25 cellular contexts compared by ENCODE assay signal in the genomic region with DNA sequence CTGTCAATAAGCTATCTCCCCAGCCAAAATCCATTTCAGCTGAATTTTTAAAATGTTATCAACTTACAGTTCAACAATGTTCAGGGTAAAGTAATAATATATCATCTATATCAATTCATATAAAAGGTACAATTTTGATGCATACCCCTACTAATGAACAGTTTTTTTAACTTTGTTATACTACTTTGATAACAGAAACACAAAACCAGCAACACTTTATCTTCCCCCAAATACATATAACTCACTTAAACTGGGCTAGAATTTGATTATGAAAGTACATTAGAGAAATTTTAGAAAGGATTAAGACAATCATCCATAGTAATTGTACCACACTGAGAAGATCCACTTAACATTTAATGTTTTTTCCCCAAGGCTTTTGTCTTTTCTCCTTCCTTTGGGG.
"Had no signal": no experiment of that assay in that cellular context is flagged by ENCODE, and none has a peak within 500 bp of the region (broad histone marks: within the 10 kb centered on the region; RNA-seq: fewer than 3 reads in every experiment).

No MANE protein-coding gene starts in this region.

- H3K36me3 ChIP-seq: esophagus muscularis mucosa, gastrocnemius medialis had no signal

- H3K27ac Mint-ChIP-seq: activated CD4-positive, alpha-beta memory T cell treated with anti-CD3 and anti-CD28 coated beads, Interleukin-2, amount 10 ng/mL, durations not matched to agents 7 days and 5 days; activated CD4-positive, alpha-beta T cell treated with anti-CD3 and anti-CD28 coated beads for 36 hours; activated CD4-positive, alpha-beta T cell treated with anti-CD3 and anti-CD28 coated beads, Interleukin-2, amount 10 ng/mL, durations not matched to agents 24 days and 14 days; activated naive CD4-positive, alpha-beta T cell treated with anti-CD3 and anti-CD28 coated beads, Interleukin-2, amount 10 ng/mL, durations not matched to agents 7 days and 5 days; activated naive CD4-positive, alpha-beta T cell treated with anti-CD3 and anti-CD28 coated beads, Interleukin-2, amount 50 U/mL, for 72 hours; activated naive CD8-positive, alpha-beta T cell treated with anti-CD3 and anti-CD28 coated beads, Interleukin-2, amount 10 ng/mL, durations not matched to agents 7 days and 5 days; activated T-cell treated with anti-CD3 and anti-CD28 coated beads, Interleukin-2, amount 50 U/mL, for 24 hours; activated T-cell treated with anti-CD3 and anti-CD28 coated beads, Interleukin-2, amount 50 U/mL, for 72 hours; effector memory CD8-positive, alpha-beta T cell had no signal

- H3K4me1 ChIP-seq: ascending aorta, foreskin keratinocyte had no signal

- H3K9me3 Mint-ChIP-seq: activated CD4-positive, alpha-beta memory T cell treated with anti-CD3 and anti-CD28 coated beads, Interleukin-2, amount 10 ng/mL, durations not matched to agents 7 days and 5 days; activated naive CD4-positive, alpha-beta T cell treated with anti-CD3 and anti-CD28 coated beads, Interleukin-2, amount 50 U/mL, for 72 hours; activated naive CD8-positive, alpha-beta T cell treated with anti-CD3 and anti-CD28 coated beads, Interleukin-2, amount 10 ng/mL, durations not matched to agents 7 days and 5 days; activated T-cell treated with anti-CD3 and anti-CD28 coated beads, Interleukin-2, amount 50 U/mL, for 24 hours; activated T-cell treated with anti-CD3 and anti-CD28 coated beads, Interleukin-2, amount 50 U/mL, for 72 hours; effector memory CD8-positive, alpha-beta T cell had no signal

- H3K27me3 ChIP-seq: ascending aorta had no signal

- H3K27ac ChIP-seq: ascending aorta, esophagus muscularis mucosa, foreskin keratinocyte, gastrocnemius medialis, heart right ventricle had no signal

- ATAC-seq: activated CD4-positive, alpha-beta T cell treated with anti-CD3 and anti-CD28 coated beads for 36 hours; activated naive CD4-positive, alpha-beta T cell treated with anti-CD3 and anti-CD28 coated beads, Interleukin-2, amount 50 U/mL, for 72 hours; activated T-cell treated with anti-CD3 and anti-CD28 coated beads, Interleukin-2, amount 50 U/mL, for 72 hours; effector memory CD8-positive, alpha-beta T cell; foreskin keratinocyte; gastrocnemius medialis; heart right ventricle had no signal

- H3K4me3 Mint-ChIP-seq: activated CD4-positive, alpha-beta memory T cell treated with anti-CD3 and anti-CD28 coated beads, Interleukin-2, amount 10 ng/mL, durations not matched to agents 7 days and 5 days; activated CD4-positive, alpha-beta T cell treated with anti-CD3 and anti-CD28 coated beads for 36 hours; activated CD4-positive, alpha-beta T cell treated with anti-CD3 and anti-CD28 coated beads, Interleukin-2, amount 10 ng/mL, durations not matched to agents 24 days and 14 days; activated naive CD4-positive, alpha-beta T cell treated with anti-CD3 and anti-CD28 coated beads, Interleukin-2, amount 10 ng/mL, durations not matched to agents 7 days and 5 days; activated naive CD8-positive, alpha-beta T cell treated with anti-CD3 and anti-CD28 coated beads, Interleukin-2, amount 10 ng/mL, durations not matched to agents 7 days and 5 days; activated T-cell treated with anti-CD3 and anti-CD28 coated beads, Interleukin-2, amount 50 U/mL, for 24 hours; activated T-cell treated with anti-CD3 and anti-CD28 coated beads, Interleukin-2, amount 50 U/mL, for 72 hours; effector memory CD8-positive, alpha-beta T cell had no signal

- DNase-seq: activated CD4-positive, alpha-beta memory T cell treated with anti-CD3 and anti-CD28 coated beads, Interleukin-2, amount 10 ng/mL, durations not matched to agents 7 days and 5 days; activated CD4-positive, alpha-beta T cell treated with anti-CD3 and anti-CD28 coated beads for 36 hours; activated CD4-positive, alpha-beta T cell treated with anti-CD3 and anti-CD28 coated beads, Interleukin-2, amount 10 ng/mL, durations not matched to agents 24 days and 14 days; activated CD4-positive, CD25-positive, alpha-beta regulatory T cell; activated CD4-positive, CD25-positive, alpha-beta regulatory T cell treated with anti-CD3 and anti-CD28 coated beads, Interleukin-2, amount 50 U/mL, for 72 hours; activated CD8-positive, alpha-beta memory T cell treated with anti-CD3 and anti-CD28 coated beads, Interleukin-2, amount 50 U/mL, for 48 hours; activated gamma-delta T cell; activated naive CD4-positive, alpha-beta T cell; activated naive CD4-positive, alpha-beta T cell treated with anti-CD3 and anti-CD28 coated beads, Interleukin-2, amount 10 ng/mL, durations not matched to agents 7 days and 5 days; activated naive CD8-positive, alpha-beta T cell treated with anti-CD3 and anti-CD28 coated beads, Interleukin-2, amount 10 ng/mL, durations not matched to agents 7 days and 5 days; activated T-cell treated with anti-CD3 and anti-CD28 coated beads for 4 hours; activated T-cell treated with anti-CD3 and anti-CD28 coated beads, Interleukin-2, amount 50 U/mL, for 24 hours; activated T-cell treated with anti-CD3 and anti-CD28 coated beads, Interleukin-2, amount 50 U/mL, for 72 hours; caudate nucleus; cortex of kidney; effector CD4-positive, alpha-beta T cell; effector memory CD8-positive, alpha-beta T cell; erythroblast; gastrocnemius medialis; heart right ventricle; T-helper 2 cell had no signal

- H3K9me3 ChIP-seq: ascending aorta, esophagus muscularis mucosa, gastrocnemius medialis, heart right ventricle had no signal

- H3K4me3 ChIP-seq: ascending aorta, esophagus muscularis mucosa, gastrocnemius medialis, heart right ventricle had no signal
